In genomic region chr11:79244175-79244804, GRCh38 we compare ENCODE assay signal across 13 cellular contexts.
DNase-seq lines count a peak whose midpoint lies in the region; ATAC-seq and TF ChIP-seq lines count a peak whose summit lies in the region.
"Had no signal": no experiment of that assay in that cellular context is flagged by ENCODE, and none has a peak within 500 bp of the region (broad histone marks: within the 10 kb centered on the region; RNA-seq: fewer than 3 reads in every experiment).

No MANE protein-coding gene starts in this region.

- H3K4me1 ChIP-seq in vagina = peaks cover 19% of the 10 kb centered on the region
- H3K4me1 ChIP-seq: right lobe of liver had no signal

- no peaks in the 10 kb centered on the region for H3K27me3 ChIP-seq in vagina
- H3K27me3 ChIP-seq: right lobe of liver had no signal

- H3K4me3 ChIP-seq in coronary artery (no peak overlapping the region), vagina (no peak overlapping the region)
- H3K4me3 ChIP-seq: right lobe of liver had no signal

- H3K27ac ChIP-seq in coronary artery (peak overlapping the region; percentile 39 to 79), vagina (peak overlapping the region; percentile 42)
- H3K27ac ChIP-seq: 22Rv1, right lobe of liver had no signal

- TF ChIP-seq POLR2A in vagina (IDR thresholded peaks at IDR 0.05) = no peak

- intact Hi-C loops in vagina (cut with DNase I) = no loop called here

- no peak for TF ChIP-seq CTCF in coronary artery (IDR thresholded peaks at IDR 0.05)
- TF ChIP-seq CTCF in vagina (IDR thresholded peaks at IDR 0.05) = no peak
- TF ChIP-seq CTCF in GM10266 (IDR thresholded peaks at IDR 0.05; ENCODE audit: control insufficient read depth, insufficient read depth, low read depth, missing control alignments) = no peak

- no peak for ATAC-seq in HG02973 (IDR thresholded peaks at IDR 0.05; ENCODE audit: unreplicated experiment)
- ATAC-seq: right lobe of liver; stimulated activated naive CD8-positive, alpha-beta T cell treated with anti-CD3 and anti-CD28 coated beads, Interleukin-15, Interleukin-2, amounts not matched to agents 100 U/mL and 50 U/mL, for 24 hours had no signal

- DNase-seq in NCI-H82 (lab: John Stamatoyannopoulos, UW) (peak; percentile 31), NCI-H82 treated with DMSO at 0.1 percent for 48 hours (lab: John Stamatoyannopoulos, UW; ENCODE audit: unreplicated experiment) (no peak), coronary artery (ENCODE audit: low spot score) (peak; percentile 61), kidney tubule cell (ENCODE audit: low spot score) (peak; percentile 86), vagina (ENCODE audit: extremely low spot score in 2 of 2) (no peak), GM10266 (ENCODE audit: extremely low spot score) (no peak), DMS153 treated with DMSO at 0.1 percent for 48 hours (lab: John Stamatoyannopoulos, UW; ENCODE audit: unreplicated experiment) (no peak)
- DNase-seq: activated effector memory CD4-positive, alpha-beta T cell treated with anti-CD3 and anti-CD28 coated beads, Interleukin-2, amount 50 U/mL, for 16 hours; NCI-H524; right lobe of liver; stimulated activated naive CD8-positive, alpha-beta T cell treated with anti-CD3 and anti-CD28 coated beads, Interleukin-15, Interleukin-2, amounts not matched to agents 100 U/mL and 50 U/mL, for 24 hours had no signal

- H3K36me3 ChIP-seq in vagina = no peaks in the 10 kb centered on the region
- H3K36me3 ChIP-seq: right lobe of liver had no signal

- H3K9me3 ChIP-seq in vagina = no peaks in the 10 kb centered on the region
- H3K9me3 ChIP-seq: right lobe of liver had no signal

Comparison
In these comparisons a context has a peak if more than half of its experiments do, and no peak if none do; other contexts are left out.
1. DNase-seq: peak in NCI-H82 (single experiment), coronary artery (single experiment) and kidney tubule cell (single experiment); none in NCI-H82 treated with DMSO at 0.1 percent for 48 hours (single experiment), vagina (0 of 2), GM10266 (single experiment) and DMS153 treated with DMSO at 0.1 percent for 48 hours (single experiment).